9 cellular contexts compared by ENCODE assay signal in genomic region chr1:156124557-156125483, GRCh38. TPM values are rescaled to one million over a fixed set of nuclear protein-coding genes. Genes with fewer than 3 reads are reported as not detected.
DNase-seq lines count a peak whose midpoint lies in the region; ATAC-seq, FAIRE-seq and TF ChIP-seq lines count a peak whose summit lies in the region.
"Had no signal": no experiment of that assay in that cellular context is flagged by ENCODE, and none has a peak within 500 bp of the region (broad histone marks: within the 10 kb centered on the region; RNA-seq: fewer than 3 reads in every experiment).

No MANE protein-coding gene starts in this region.

- peaks cover 0 to 100% of the 10 kb centered on the region in 2 donors for H3K4me1 ChIP-seq in right atrium auricular region

- H3K9me3 Mint-ChIP-seq in stimulated activated naive CD8-positive, alpha-beta T cell treated with anti-CD3 and anti-CD28 coated beads, Interleukin-15, amount 100 ng/mL, for 72 hours, result no peaks in the 10 kb centered on the region

- peaks cover 86% of the 10 kb centered on the region for H3K4me1 Mint-ChIP-seq in stimulated activated naive CD8-positive, alpha-beta T cell treated with anti-CD3 and anti-CD28 coated beads, Interleukin-15, amount 100 ng/mL, for 72 hours

- H3K4me3 Mint-ChIP-seq in stimulated activated naive CD8-positive, alpha-beta T cell treated with anti-CD3 and anti-CD28 coated beads, Interleukin-15, amount 100 ng/mL, for 72 hours, result peak overlapping the region; percentile 57 to 69

- DNase-seq in A172 (ENCODE audit: low spot score) (peak; percentile 91), HL-60 (ENCODE audit: low read depth in 1 of 2, low spot score in 1 of 2) (peak in 1 of 2 experiments; percentile 88), right atrium auricular region (ENCODE audit: low spot score) (no peak), D341Med (ENCODE audit: low spot score) (no peak), GM19239 (ENCODE audit: insufficient read length, low spot score) (no peak)
- DNase-seq in activated T-cell treated with anti-CD3 and anti-CD28 coated beads, Interleukin-2, amount 50 U/mL, for 48 hours, result peak; percentile 38 to 52
- DNase-seq in stimulated activated naive CD8-positive, alpha-beta T cell treated with anti-CD3 and anti-CD28 coated beads, Interleukin-15, amount 100 ng/mL, for 72 hours, result peak; percentile 42 to 81

- no peak for TF ChIP-seq CTCF in HL-60 (IDR thresholded peaks at IDR 0.05; ENCODE audit: insufficient read depth, low read length)
- TF ChIP-seq CTCF in right atrium auricular region (IDR thresholded peaks at IDR 0.05), result no peak

- H3K27ac ChIP-seq in HL-60 (replicated peaks) (peak overlapping the region; percentile 95), right atrium auricular region (peak overlapping the region; percentile 97 to 100)

- FAIRE-seq in GM19239 (lab: Jason Lieb, UNC), result no peak
- FAIRE-seq: GM18507 had no signal

- no peak overlapping the region for H3K4me3 ChIP-seq in HL-60 (replicated peaks; ENCODE audit: insufficient read depth, low read length)
- H3K4me3 ChIP-seq in right atrium auricular region, result peak overlapping the region in 1 of 2 donors; percentile 41

- no peaks in the 10 kb centered on the region for H3K9me3 ChIP-seq in right atrium auricular region

- ATAC-seq in stimulated activated naive CD8-positive, alpha-beta T cell treated with anti-CD3 and anti-CD28 coated beads, Interleukin-15, amount 100 ng/mL, for 72 hours, result peak; percentile 68
- ATAC-seq in HG02642 (IDR thresholded peaks at IDR 0.05; ENCODE audit: poor library complexity, unreplicated experiment), result no peak

- H3K27ac Mint-ChIP-seq in stimulated activated naive CD8-positive, alpha-beta T cell treated with anti-CD3 and anti-CD28 coated beads, Interleukin-15, amount 100 ng/mL, for 72 hours, result peak overlapping the region; percentile 38 to 89

- H3K27me3 ChIP-seq in HL-60 (ENCODE audit: insufficient read depth, poor library complexity, severe bottlenecking) (no peaks in the 10 kb centered on the region), right atrium auricular region (no peaks in the 10 kb centered on the region)

- H3K27me3 Mint-ChIP-seq in stimulated activated naive CD8-positive, alpha-beta T cell treated with anti-CD3 and anti-CD28 coated beads, Interleukin-15, amount 100 ng/mL, for 72 hours, result peaks cover 38% of the 10 kb centered on the region

- H3K36me3 ChIP-seq in right atrium auricular region, result no peaks in the 10 kb centered on the region

RNA-seq across cellular contexts. Expression of gene LMNA, which starts 10.3 kb away (rescaled TPM):
- 1,695 and 2,065 TPM in 2 replicates for total RNA-seq in A172 (2014; rRNA removed; shearing (Covaris generic))
- total RNA-seq in right atrium auricular region, result 100 to 1,000 TPM; 258 to 273 TPM

RNA-seq across cellular contexts. Expression of gene SEMA4A, which starts 28.6 kb away (rescaled TPM):
- total RNA-seq in A172 (2014; rRNA removed; shearing (Covaris generic)), result 0.31 TPM in 1 of 2 replicates, not detected in the other
- 1 to 10 TPM; 2.0 to 4.2 TPM for total RNA-seq in right atrium auricular region

RNA-seq across cellular contexts. Expression of gene MEX3A, which starts 42.6 kb away (rescaled TPM):
- 11.2 and 12.5 TPM in 2 replicates for total RNA-seq in A172 (2014; rRNA removed; shearing (Covaris generic))
- total RNA-seq in right atrium auricular region, result under 1 TPM; 0.15 to 0.47 TPM

Comparison
In these comparisons a context has a peak if more than half of its experiments do, and no peak if none do; other contexts are left out.
1. DNase-seq: peak in A172 (single experiment), activated T-cell treated with anti-CD3 and anti-CD28 coated beads, Interleukin-2, amount 50 U/mL, for 48 hours (2 of 2) and stimulated activated naive CD8-positive, alpha-beta T cell treated with anti-CD3 and anti-CD28 coated beads, Interleukin-15, amount 100 ng/mL, for 72 hours (2 of 2); none in right atrium auricular region (single experiment), D341Med (single experiment) and GM19239 (single experiment).